16 cellular contexts compared by ENCODE assay signal in genomic region chr5:132056610-132057497, GRCh38. TPM values are rescaled to one million over a fixed set of nuclear protein-coding genes. Genes with fewer than 3 reads are reported as not detected.
A peak's percentile ranks its signal among the peaks of the same experiment; 100 is the strongest.
DNase-seq lines count a peak whose midpoint lies in the region; ATAC-seq and TF ChIP-seq lines count a peak whose summit lies in the region.
"Had no signal": no experiment of that assay in that cellular context is flagged by ENCODE, and none has a peak within 500 bp of the region (broad histone marks: within the 10 kb centered on the region; RNA-seq: fewer than 3 reads in every experiment).

No MANE protein-coding gene starts in this region.

- DNase-seq in Daoy (ENCODE audit: low read depth) (peak; percentile 1), neural progenitor cell (ENCODE audit: low spot score) (no peak), COR-L47 (lab: John Stamatoyannopoulos, UW) (no peak), ACHN (no peak), NCI-H526 (lab: John Stamatoyannopoulos, UW) (no peak)
- DNase-seq in central memory CD8-positive, alpha-beta T cell (ENCODE audit: low spot score in 2 of 2) = peak in 1 of 2 donors; percentile 11
- DNase-seq in stimulated activated CD4-positive, alpha-beta T cell treated with anti-CD3 and anti-CD28 coated beads, Interleukin-4, amount 100 ng/mL, for 24 hours = no peak
- DNase-seq: NCI-H1694 treated with DMSO at 0.1 percent for 48 hours had no signal

- H3K79me2 ChIP-seq in neural progenitor cell (ENCODE audit: low read depth) = no peaks in the 10 kb centered on the region

- no peaks in the 10 kb centered on the region; a peak in 1 of 22 replicates for H4K20me1 ChIP-seq in BLaER1 treated with 17β-estradiol and CSF1 and Interleukin-3, amounts not matched to agents 10 nM and 100 nM
- H4K20me1 ChIP-seq in neural progenitor cell (ENCODE audit: low read depth) = no peaks in the 10 kb centered on the region

- no peak for ATAC-seq in central memory CD8-positive, alpha-beta T cell (replicated peaks; ENCODE audit: extremely low read depth, poor library complexity, severe bottlenecking)
- ATAC-seq: WTC11 had no signal

- no peak overlapping the region for H2AFZ ChIP-seq in neural progenitor cell (replicated peaks)

- no peaks in the 10 kb centered on the region for H3K36me3 ChIP-seq in BLaER1 treated with 17β-estradiol and CSF1 and Interleukin-3, amounts not matched to agents 10 nM and 100 nM
- H3K36me3 ChIP-seq in neural progenitor cell = no peaks in the 10 kb centered on the region
- H3K36me3 ChIP-seq: SJCRH30 had no signal

- H3K27me3 Mint-ChIP-seq in central memory CD8-positive, alpha-beta T cell = no peaks in the 10 kb centered on the region
- H3K27me3 Mint-ChIP-seq in neural progenitor cell (ENCODE audit: insufficient read depth, low read depth) = peaks cover 8% of the 10 kb centered on the region

- H3K27ac Mint-ChIP-seq in central memory CD8-positive, alpha-beta T cell (ENCODE audit: low read depth) = peak overlapping the region; percentile 71
- H3K27ac Mint-ChIP-seq in neural progenitor cell = peak overlapping the region; percentile 2
- H3K27ac Mint-ChIP-seq: dendritic cell treated with granulocyte-macrophage colony-stimulating factor and Interleukin-4, amounts not matched to agents 40 ng/mL and 50 ng/mL, for 4 days; WTC11 had no signal

- peak overlapping the region in 4 of 11 experiments; percentile 6 to 87 (median 30); a peak in 5 of 22 replicates for H3K27ac ChIP-seq in BLaER1 treated with 17β-estradiol and CSF1 and Interleukin-3, amounts not matched to agents 10 nM and 100 nM
- no peak overlapping the region for H3K27ac ChIP-seq in neural progenitor cell
- H3K27ac ChIP-seq: SJCRH30 had no signal

- H3K9ac ChIP-seq in BLaER1 treated with 17β-estradiol and CSF1 and Interleukin-3, amounts not matched to agents 10 nM and 100 nM = no peak overlapping the region
- no peak overlapping the region for H3K9ac ChIP-seq in neural progenitor cell

- no peak overlapping the region for H3K4me3 ChIP-seq in BLaER1 treated with 17β-estradiol and CSF1 and Interleukin-3, amounts not matched to agents 10 nM and 100 nM
- H3K4me3 ChIP-seq in neural progenitor cell = no peak overlapping the region
- H3K4me3 ChIP-seq: SJCRH30 had no signal

- no peaks in the 10 kb centered on the region for H3F3A ChIP-seq in neural progenitor cell (ENCODE audit: low read depth)

- in situ Hi-C loops in ACHN (cut with HindIII; ENCODE audit: low pct_ligation_motif_present, low pct_unique_long_range_greater_than_20kb, low sequenced_read_pairs) = no loop called here

- peak overlapping the region; percentile 21 to 83 (median 68); a peak in 18 of 22 replicates for H3K4me2 ChIP-seq in BLaER1 treated with 17β-estradiol and CSF1 and Interleukin-3, amounts not matched to agents 10 nM and 100 nM
- H3K4me2 ChIP-seq in neural progenitor cell = no peak overlapping the region

- no peaks in the 10 kb centered on the region for H3K9me3 ChIP-seq in BLaER1 treated with 17β-estradiol and CSF1 and Interleukin-3, amounts not matched to agents 10 nM and 100 nM (replicated peaks in 1 of 11)
- no peaks in the 10 kb centered on the region for H3K9me3 ChIP-seq in neural progenitor cell (ENCODE audit: low read depth)
- H3K9me3 ChIP-seq: SJCRH30 had no signal

- peaks cover 20 to 61% (median 49%) of the 10 kb centered on the region in 10 experiments for H3K4me1 ChIP-seq in BLaER1 treated with 17β-estradiol and CSF1 and Interleukin-3, amounts not matched to agents 10 nM and 100 nM
- H3K4me1 ChIP-seq in neural progenitor cell = no peaks in the 10 kb centered on the region
- H3K4me1 ChIP-seq: SJCRH30 had no signal

- peaks cover 50% of the 10 kb centered on the region for H3K4me1 Mint-ChIP-seq in central memory CD8-positive, alpha-beta T cell
- no peaks in the 10 kb centered on the region for H3K4me1 Mint-ChIP-seq in neural progenitor cell
- H3K4me1 Mint-ChIP-seq: IgD-negative memory B cell, neural crest cell had no signal

- peaks cover 2% of the 10 kb centered on the region for H3K36me3 Mint-ChIP-seq in central memory CD8-positive, alpha-beta T cell (ENCODE audit: insufficient read depth)
- H3K36me3 Mint-ChIP-seq in neural progenitor cell = no peaks in the 10 kb centered on the region
- H3K36me3 Mint-ChIP-seq: IgD-negative memory B cell, WTC11 had no signal

- TF ChIP-seq CTCF in neural progenitor cell (IDR thresholded peaks at IDR 0.05) = no peak

- peak overlapping the region; percentile 17 for H3K4me3 Mint-ChIP-seq in central memory CD8-positive, alpha-beta T cell
- H3K4me3 Mint-ChIP-seq in neural progenitor cell = no peak overlapping the region
- H3K4me3 Mint-ChIP-seq: dendritic cell treated with granulocyte-macrophage colony-stimulating factor and Interleukin-4, amounts not matched to agents 40 ng/mL and 50 ng/mL, for 4 days; IgD-negative memory B cell; neural crest cell; WTC11 had no signal

- peaks cover 0 to 35% (median 0%) of the 10 kb centered on the region in 11 experiments; a peak in 2 of 22 replicates for H3K27me3 ChIP-seq in BLaER1 treated with 17β-estradiol and CSF1 and Interleukin-3, amounts not matched to agents 10 nM and 100 nM
- H3K27me3 ChIP-seq in neural progenitor cell = no peaks in the 10 kb centered on the region
- H3K27me3 ChIP-seq: SJCRH30 had no signal

- H3K9me3 Mint-ChIP-seq in central memory CD8-positive, alpha-beta T cell = no peaks in the 10 kb centered on the region
- H3K9me3 Mint-ChIP-seq in neural progenitor cell = no peaks in the 10 kb centered on the region
- H3K9me3 Mint-ChIP-seq: dendritic cell treated with granulocyte-macrophage colony-stimulating factor and Interleukin-4, amounts not matched to agents 40 ng/mL and 50 ng/mL, for 4 days; IgD-negative memory B cell; neural crest cell; WTC11 had no signal

RNA-seq across cellular contexts. Expression of gene IL3, which starts 3.6 kb away (rescaled TPM):
- not detected in 2 replicates for total RNA-seq in Daoy (2014; rRNA removed; shearing (Covaris generic))
- not detected in 2 replicates for total RNA-seq in neural progenitor cell (ENCODE audit: low replicate concordance)
- total RNA-seq: fibroblast of villous mesenchyme, H4, neural crest cell, SJCRH30, WTC11 had no signal

RNA-seq across cellular contexts. Expression of gene CSF2, which starts 16.7 kb away (rescaled TPM):
- 16.4 and 25.3 TPM in 2 replicates for total RNA-seq in Daoy (2014; rRNA removed; shearing (Covaris generic))
- total RNA-seq in neural progenitor cell (ENCODE audit: low replicate concordance) = not detected in 2 replicates
- total RNA-seq: neural crest cell, SJCRH30, WTC11 had no signal

RNA-seq across cellular contexts. Expression of gene ACSL6, which starts 45.4 kb away (rescaled TPM):
- total RNA-seq in Daoy (2014; rRNA removed; shearing (Covaris generic)) = 0.06 and 0.46 TPM in 2 replicates
- total RNA-seq in neural progenitor cell (ENCODE audit: low replicate concordance) = not detected in 2 replicates
- total RNA-seq: SJCRH30 had no signal

Comparison
In these comparisons a context has a peak if more than half of its experiments do, and no peak if none do; other contexts are left out.
1. RNA of gene CSF2, which starts 16.7 kb away (total RNA-seq): 16.4 to 25.3 TPM in Daoy; not detected in neural progenitor cell; every median in the first group is over 10 times any median in the second.